In genomic region chr5:139711067-139711851, GRCh38 we compare ENCODE assay signal across 8 cellular contexts.
DNase-seq lines count a peak whose midpoint lies in the region; ATAC-seq and TF ChIP-seq lines count a peak whose summit lies in the region.

No MANE protein-coding gene starts in this region.

- no peaks in the 10 kb centered on the region for H3K9me3 Mint-ChIP-seq in Caco-2 (ENCODE audit: unreplicated experiment)
- no peaks in the 10 kb centered on the region for H3K9me3 Mint-ChIP-seq in activated T-helper 2 cell treated with anti-CD3 and anti-CD28 coated beads, Interferon-gamma antibody, Interleukin-2, Interleukin-4, amounts not matched to agents 10 μg/mL and 5 μg/mL and 100 μg/mL, durations not matched to agents 14 hours and 24 hours and 36 hours

- H3K9me3 ChIP-seq in Caco-2 = no peaks in the 10 kb centered on the region
- no peaks in the 10 kb centered on the region for H3K9me3 ChIP-seq in OCI-LY1 (ENCODE audit: low read length)
- H3K9me3 ChIP-seq in neuron (ENCODE audit: low read length) = no peaks in the 10 kb centered on the region
- no peaks in the 10 kb centered on the region for H3K9me3 ChIP-seq in tibial nerve

- peak overlapping the region; percentile 66 for H3K4me2 ChIP-seq in OCI-LY1 (ENCODE audit: low read length)

- peak overlapping the region; percentile 70 for H3K9ac ChIP-seq in OCI-LY1 (ENCODE audit: low read length)

- H3K36me3 Mint-ChIP-seq in Caco-2 (ENCODE audit: insufficient read depth, unreplicated experiment) = peaks cover 5% of the 10 kb centered on the region
- no peaks in the 10 kb centered on the region for H3K36me3 Mint-ChIP-seq in activated T-helper 2 cell treated with anti-CD3 and anti-CD28 coated beads, Interferon-gamma antibody, Interleukin-2, Interleukin-4, amounts not matched to agents 10 μg/mL and 5 μg/mL and 100 μg/mL, durations not matched to agents 14 hours and 24 hours and 36 hours (ENCODE audit: low read depth)

- H3K4me1 ChIP-seq in Caco-2 (peaks cover 31% of the 10 kb centered on the region), OCI-LY1 (ENCODE audit: insufficient read depth, low read length, severe bottlenecking) (peaks cover 51% of the 10 kb centered on the region), neuron (ENCODE audit: insufficient read depth, low read length) (peaks cover 34% of the 10 kb centered on the region), tibial nerve (peaks cover 0 to 44% (median 36%) of the 10 kb centered on the region in 4 donors)

- peak; percentile 66 to 68 for DNase-seq in Caco-2
- DNase-seq in HFF-Myc (ENCODE audit: extremely low read depth, low read depth) = no peak
- peak; percentile 18 for DNase-seq in activated T-helper 2 cell treated with anti-CD3 and anti-CD28 coated beads, Interferon-gamma antibody, Interleukin-2, Interleukin-4, amounts not matched to agents 10 μg/mL and 5 μg/mL and 100 μg/mL, durations not matched to agents 14 hours and 24 hours and 36 hours (ENCODE audit: low spot score)
- peak; percentile 46 for DNase-seq in fibroblast of villous mesenchyme (ENCODE audit: low read depth)
- DNase-seq in tibial nerve (ENCODE audit: low spot score in 2 of 2) = no peak

- H4K20me1 ChIP-seq in OCI-LY1 (ENCODE audit: insufficient read depth, low read length) = no peaks in the 10 kb centered on the region

- TF ChIP-seq CTCF in Caco-2 (IDR thresholded peaks at IDR 0.05; ENCODE audit: insufficient read depth in 1 of 2, low read depth in 1 of 2, low read length in 1 of 2, severe bottlenecking in 1 of 2, unreplicated experiment in 1 of 2) (peak; percentile 25 to 63), HFF-Myc (IDR thresholded peaks at IDR 0.05; ENCODE audit: low read depth, low read length, missing control alignments) (peak; percentile 22), OCI-LY1 (IDR thresholded peaks at IDR 0.05; ENCODE audit: low read length) (peak; percentile 63), fibroblast of villous mesenchyme (IDR thresholded peaks at IDR 0.05; ENCODE audit: insufficient read depth, low read depth, low read length) (peak; percentile 24), tibial nerve (IDR thresholded peaks at IDR 0.05) (no peak)

- H2AFZ ChIP-seq in OCI-LY1 (ENCODE audit: low read length) = no peak overlapping the region
- H2AFZ ChIP-seq in neuron (ENCODE audit: low read depth, low read length) = peak overlapping the region; percentile 28

- intact Hi-C loops in Caco-2 (cut with micrococcal nuclease; ENCODE audit: unreplicated experiment) = loop anchor here (1.0 to 2.0 kb wide), 2 partner anchors 14 to 36 kb away; no protein-coding TSS in a partner anchor
- intact Hi-C loops in activated T-helper 2 cell treated with anti-CD3 and anti-CD28 coated beads, Interferon-gamma antibody, Interleukin-2, Interleukin-4, amounts not matched to agents 10 μg/mL and 5 μg/mL and 100 μg/mL, durations not matched to agents 14 hours and 24 hours and 36 hours (cut with micrococcal nuclease) = loop anchor here (2.0 to 5.0 kb wide), 3 partner anchors 36 to 74 kb away; no protein-coding TSS in a partner anchor

- H3K4me3 Mint-ChIP-seq in Caco-2 (ENCODE audit: unreplicated experiment) = peak overlapping the region; percentile 75
- peak overlapping the region; percentile 47 for H3K4me3 Mint-ChIP-seq in activated T-helper 2 cell treated with anti-CD3 and anti-CD28 coated beads, Interferon-gamma antibody, Interleukin-2, Interleukin-4, amounts not matched to agents 10 μg/mL and 5 μg/mL and 100 μg/mL, durations not matched to agents 14 hours and 24 hours and 36 hours (ENCODE audit: low read depth)

- H3K4me1 Mint-ChIP-seq in Caco-2 (ENCODE audit: low read depth, unreplicated experiment) = peaks cover 15% of the 10 kb centered on the region
- peaks cover 2% of the 10 kb centered on the region for H3K4me1 Mint-ChIP-seq in activated T-helper 2 cell treated with anti-CD3 and anti-CD28 coated beads, Interferon-gamma antibody, Interleukin-2, Interleukin-4, amounts not matched to agents 10 μg/mL and 5 μg/mL and 100 μg/mL, durations not matched to agents 14 hours and 24 hours and 36 hours (ENCODE audit: low read depth)

- POLR2A ChIA-PET in Caco-2 (lab: Charles Lee) = interaction anchor here (0.6 to 3.4 kb wide), 7 partner anchors 10 to 304 kb away, joined by 3 to 57 read pairs (median 8); partner anchors contain the start of gene CXXC5

- no peaks in the 10 kb centered on the region for H3K79me2 ChIP-seq in OCI-LY1 (ENCODE audit: insufficient read depth, low read length)

- peaks cover 6% of the 10 kb centered on the region; the same call in 1 of the 2 replicates for H3F3A ChIP-seq in OCI-LY1 (ENCODE audit: insufficient read depth, low read length)

- no peak for ATAC-seq in GM18907 (IDR thresholded peaks at IDR 0.05; ENCODE audit: unreplicated experiment)

- BruUV-seq in Caco-2 (replicated peaks; lab: Mats Ljungman, UMichigan) = no TSS peak

- H3K36me3 ChIP-seq in Caco-2 (ENCODE audit: control insufficient read depth, insufficient read depth, low read length) (no peaks in the 10 kb centered on the region), OCI-LY1 (ENCODE audit: insufficient read depth, low read length) (no peaks in the 10 kb centered on the region), neuron (ENCODE audit: insufficient read depth, low read length) (no peaks in the 10 kb centered on the region), tibial nerve (no peaks in the 10 kb centered on the region)

- no peaks in the 10 kb centered on the region for H3K9me2 ChIP-seq in OCI-LY1 (ENCODE audit: low read depth, low read length)

- CTCF ChIA-PET in Caco-2 (lab: Charles Lee) = interaction anchor here (0.5 to 3.0 kb wide), 14 partner anchors 10 to 593 kb away, joined by 3 to 37 read pairs (median 4); no protein-coding TSS in a partner anchor

- H3K27me3 Mint-ChIP-seq in Caco-2 (ENCODE audit: insufficient read depth, unreplicated experiment) = no peaks in the 10 kb centered on the region
- H3K27me3 Mint-ChIP-seq in activated T-helper 2 cell treated with anti-CD3 and anti-CD28 coated beads, Interferon-gamma antibody, Interleukin-2, Interleukin-4, amounts not matched to agents 10 μg/mL and 5 μg/mL and 100 μg/mL, durations not matched to agents 14 hours and 24 hours and 36 hours (ENCODE audit: low read depth) = peaks cover 43% of the 10 kb centered on the region

- peak overlapping the region; percentile 53 for H3K4me3 ChIP-seq in Caco-2 (ENCODE audit: low read depth, low read length)
- H3K4me3 ChIP-seq in HFF-Myc (replicated peaks; ENCODE audit: low read depth, low read length) = peak overlapping the region; percentile 45
- peak overlapping the region; percentile 67 for H3K4me3 ChIP-seq in OCI-LY1 (ENCODE audit: low read depth, low read length, poor library complexity, severe bottlenecking)
- H3K4me3 ChIP-seq in fibroblast of villous mesenchyme (ENCODE audit: low read depth, low read length) = peak overlapping the region; percentile 57
- H3K4me3 ChIP-seq in neuron (ENCODE audit: low read length) = peak overlapping the region; percentile 43
- peak overlapping the region; percentile 36 to 74 (median 58) for H3K4me3 ChIP-seq in tibial nerve

- WGBS in tibial nerve, 2 donors = 3 to 4% methylated on average over 25 to 34 of the region's 65 CpGs

- H3K27ac Mint-ChIP-seq in Caco-2 (ENCODE audit: unreplicated experiment) = peak overlapping the region; percentile 88
- no peak overlapping the region for H3K27ac Mint-ChIP-seq in activated T-helper 2 cell treated with anti-CD3 and anti-CD28 coated beads, Interferon-gamma antibody, Interleukin-2, Interleukin-4, amounts not matched to agents 10 μg/mL and 5 μg/mL and 100 μg/mL, durations not matched to agents 14 hours and 24 hours and 36 hours

- TF ChIP-seq EP300 in tibial nerve (IDR thresholded peaks at IDR 0.05) = peak in 1 of 2 donors; percentile 3

- no peak for TF ChIP-seq POLR2A in tibial nerve (IDR thresholded peaks at IDR 0.05)

- H3K27me3 ChIP-seq in Caco-2 (replicated peaks; ENCODE audit: control insufficient read depth, insufficient read depth, low read length) (no peaks in the 10 kb centered on the region), OCI-LY1 (ENCODE audit: insufficient read depth, low read length) (no peaks in the 10 kb centered on the region), neuron (ENCODE audit: insufficient read depth, low read length) (no peaks in the 10 kb centered on the region), tibial nerve (peaks cover 0 to 5% of the 10 kb centered on the region in 2 donors)

- peak overlapping the region; percentile 94 for H3K27ac ChIP-seq in OCI-LY1 (ENCODE audit: low read depth, low read length, poor library complexity, severe bottlenecking)
- H3K27ac ChIP-seq in tibial nerve = peak overlapping the region; percentile 43 to 89 (median 78)

Comparison
In these comparisons a context has a peak if more than half of its experiments do, and no peak if none do; other contexts are left out.
1. DNase-seq: peak in Caco-2 (2 of 2), activated T-helper 2 cell treated with anti-CD3 and anti-CD28 coated beads, Interferon-gamma antibody, Interleukin-2, Interleukin-4, amounts not matched to agents 10 μg/mL and 5 μg/mL and 100 μg/mL, durations not matched to agents 14 hours and 24 hours and 36 hours (single experiment) and fibroblast of villous mesenchyme (single experiment); none in HFF-Myc (single experiment) and tibial nerve (0 of 2).
2. CTCF ChIP-seq: peak in Caco-2 (2 of 2), HFF-Myc (single experiment), OCI-LY1 (single experiment) and fibroblast of villous mesenchyme (single experiment); none in tibial nerve (0 of 5).
3. Peak in every context shown above with its lines, with median percentiles within 50 percentile points of each other: H3K4me3 ChIP-seq.